ENCODE assay signal across 26 cellular contexts in the genomic region with DNA sequence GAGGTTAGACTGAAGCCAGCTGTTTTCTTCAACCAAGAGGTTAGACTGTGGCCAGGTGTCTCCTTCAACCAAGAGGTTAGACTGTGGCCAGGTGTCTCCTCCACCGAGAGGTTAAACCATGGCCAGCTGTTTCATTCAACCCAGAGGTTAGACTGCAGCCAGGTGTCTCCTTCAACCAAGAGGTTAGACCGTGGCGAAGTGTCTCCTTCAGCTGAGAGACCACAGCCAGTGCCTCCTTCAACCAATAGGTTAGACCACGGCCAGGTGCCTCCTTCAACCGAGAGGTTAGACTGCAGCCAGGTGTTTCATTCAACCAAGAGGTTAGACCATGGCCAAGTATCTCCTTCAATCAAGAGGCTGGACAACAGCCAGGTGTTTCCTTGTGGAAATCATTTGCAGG.
"Had no signal": no experiment of that assay in that cellular context is flagged by ENCODE, and none has a peak within 500 bp of the region (broad histone marks: within the 10 kb centered on the region; RNA-seq: fewer than 3 reads in every experiment).

No MANE protein-coding gene starts in this region.

- DNase-seq: activated CD4-positive, alpha-beta T cell treated with anti-CD3 and anti-CD28 coated beads for 4 hours; activated CD4-positive, alpha-beta T cell treated with anti-CD3 and anti-CD28 coated beads, Interleukin-2, amount 50 U/mL, for 48 hours; activated CD4-positive, CD25-positive, alpha-beta regulatory T cell; activated CD8-positive, alpha-beta memory T cell treated with anti-CD3 and anti-CD28 coated beads, Interleukin-2, amount 50 U/mL, for 48 hours; activated naive CD4-positive, alpha-beta T cell; activated T-cell treated with anti-CD3 and anti-CD28 coated beads, Interleukin-2, amount 50 U/mL, for 4 hours; brain microvascular endothelial cell; effector memory CD4-positive, alpha-beta T cell; foreskin melanocyte; glutamatergic neuron; immature natural killer cell; lower lobe of right lung; mesendoderm; naive B cell; occipital lobe; posterior cingulate gyrus; small intestine; stimulated activated CD4-positive, alpha-beta T cell treated with anti-CD3 and anti-CD28 coated beads, Interleukin-2, amount 100 ng/mL, for 24 hours; stimulated activated naive CD8-positive, alpha-beta T cell treated with anti-CD3 and anti-CD28 coated beads, Interleukin-15, amount 100 ng/mL, for 72 hours had no signal

- H3K4me1 Mint-ChIP-seq: central memory CD8-positive, alpha-beta T cell; immature natural killer cell; stimulated activated effector memory CD8-positive, alpha-beta T cell treated with anti-CD3 and anti-CD28 coated beads, Interleukin-12 subunit alpha, Interleukin-12 subunit beta, amount 100 ng/mL, for 72 hours; stimulated activated naive CD8-positive, alpha-beta T cell treated with anti-CD3 and anti-CD28 coated beads, Interleukin-15, amount 100 ng/mL, for 72 hours had no signal

- H3K9me3 Mint-ChIP-seq: activated T-cell treated with anti-CD3 and anti-CD28 coated beads, Interleukin-2, amount 50 U/mL, for 4 hours; central memory CD8-positive, alpha-beta T cell; immature natural killer cell; stimulated activated effector memory CD8-positive, alpha-beta T cell treated with anti-CD3 and anti-CD28 coated beads, Interleukin-12 subunit alpha, Interleukin-12 subunit beta, amount 100 ng/mL, for 72 hours; stimulated activated naive CD8-positive, alpha-beta T cell treated with anti-CD3 and anti-CD28 coated beads, Interleukin-15, amount 100 ng/mL, for 72 hours had no signal

- H3K4me3 Mint-ChIP-seq: activated naive CD8-positive, alpha-beta T cell; activated T-cell treated with anti-CD3 and anti-CD28 coated beads, Interleukin-2, amount 50 U/mL, for 4 hours; central memory CD8-positive, alpha-beta T cell; immature natural killer cell; naive B cell; stimulated activated effector memory CD8-positive, alpha-beta T cell treated with anti-CD3 and anti-CD28 coated beads, Interleukin-12 subunit alpha, Interleukin-12 subunit beta, amount 100 ng/mL, for 72 hours; stimulated activated naive CD8-positive, alpha-beta T cell treated with anti-CD3 and anti-CD28 coated beads, Interleukin-15, amount 100 ng/mL, for 72 hours had no signal

- H3K36me3 Mint-ChIP-seq: activated naive CD8-positive, alpha-beta T cell; immature natural killer cell; naive B cell; stimulated activated effector memory CD8-positive, alpha-beta T cell treated with anti-CD3 and anti-CD28 coated beads, Interleukin-12 subunit alpha, Interleukin-12 subunit beta, amount 100 ng/mL, for 72 hours had no signal

- ATAC-seq: activated T-cell treated with anti-CD3 and anti-CD28 coated beads, Interleukin-2, amount 50 U/mL, for 4 hours; esophagus mucosa; left lobe of liver; lower lobe of right lung; right lobe of liver; stimulated activated effector memory CD8-positive, alpha-beta T cell treated with anti-CD3 and anti-CD28 coated beads, Interleukin-12 subunit alpha, Interleukin-12 subunit beta, amount 100 ng/mL, for 72 hours; stimulated activated naive CD8-positive, alpha-beta T cell treated with anti-CD3 and anti-CD28 coated beads, Interleukin-15, amount 100 ng/mL, for 72 hours had no signal

- H3K27ac Mint-ChIP-seq: activated naive CD8-positive, alpha-beta T cell; activated T-helper 2 cell treated with anti-CD3 and anti-CD28 coated beads, Interferon-gamma antibody, Interleukin-2, Interleukin-4, amounts not matched to agents 10 μg/mL and 5 μg/mL and 100 μg/mL, durations not matched to agents 14 hours and 24 hours and 36 hours; immature natural killer cell; naive B cell; stimulated activated effector memory CD8-positive, alpha-beta T cell treated with anti-CD3 and anti-CD28 coated beads, Interleukin-12 subunit alpha, Interleukin-12 subunit beta, amount 100 ng/mL, for 72 hours had no signal
